ENCODE assay signal across 27 cellular contexts in genomic region chr9:93821307-93821703, GRCh38.
"Had no signal": no experiment of that assay in that cellular context is flagged by ENCODE, and none has a peak within 500 bp of the region (broad histone marks: within the 10 kb centered on the region; RNA-seq: fewer than 3 reads in every experiment).

No MANE protein-coding gene starts in this region.

- ATAC-seq: activated CD4-positive, alpha-beta T cell treated with anti-CD3 and anti-CD28 coated beads for 36 hours; activated CD8-positive, alpha-beta memory T cell treated with anti-CD3 and anti-CD28 coated beads, Interleukin-2, amount 10 ng/mL, durations not matched to agents 7 days and 5 days; activated CD8-positive, alpha-beta T cell treated with anti-CD3 and anti-CD28 coated beads, Interleukin-2, amount 10 ng/mL, durations not matched to agents 7 days and 5 days; activated naive CD4-positive, alpha-beta T cell treated with anti-CD3 and anti-CD28 coated beads, Interleukin-2, amount 50 U/mL, for 72 hours had no signal

- H3K4me1 ChIP-seq: ascending aorta, breast epithelium, colonic mucosa had no signal

- FAIRE-seq: endometrium, endothelial cell of umbilical vein, frontal cortex had no signal

- H3K27me3 ChIP-seq: ascending aorta, colonic mucosa had no signal

- H3K4me3 ChIP-seq: ascending aorta, breast epithelium, cardiac muscle cell, colonic mucosa had no signal

- H3K36me3 ChIP-seq: ascending aorta, breast epithelium, cardiac muscle cell, colonic mucosa had no signal

- DNase-seq: activated CD4-positive, alpha-beta memory T cell treated with anti-CD3 and anti-CD28 coated beads for 36 hours; activated CD4-positive, alpha-beta T cell treated with anti-CD3 and anti-CD28 coated beads for 36 hours; activated CD4-positive, alpha-beta T cell treated with anti-CD3 and anti-CD28 coated beads, Interleukin-2, amount 10 ng/mL, durations not matched to agents 24 days and 14 days; activated CD4-positive, CD25-positive, alpha-beta regulatory T cell; activated CD4-positive, CD25-positive, alpha-beta regulatory T cell treated with anti-CD3 and anti-CD28 coated beads, Interleukin-2, amount 50 U/mL, for 72 hours; activated CD8-positive, alpha-beta memory T cell treated with anti-CD3 and anti-CD28 coated beads, Interleukin-2, amount 50 U/mL, for 4 hours; activated CD8-positive, alpha-beta T cell treated with anti-CD3 and anti-CD28 coated beads, Interleukin-2, amount 10 ng/mL, durations not matched to agents 7 days and 5 days; activated naive CD4-positive, alpha-beta T cell treated with anti-CD3 and anti-CD28 coated beads, Interleukin-2, amount 10 ng/mL, durations not matched to agents 7 days and 5 days; activated naive CD8-positive, alpha-beta T cell treated with anti-CD3 and anti-CD28 coated beads, Interleukin-2, amount 10 ng/mL, durations not matched to agents 7 days and 5 days; activated T-cell treated with anti-CD3 and anti-CD28 coated beads, Interleukin-2, amount 50 U/mL, for 1 hour; activated T-cell treated with anti-CD3 and anti-CD28 coated beads, Interleukin-2, amount 50 U/mL, for 48 hours; central memory CD4-positive, alpha-beta T cell; cerebellar nuclear complex; colonic mucosa; effector CD8-positive, alpha-beta T cell; foreskin fibroblast; head of caudate nucleus; T-helper 2 cell had no signal

- H3K27ac ChIP-seq: ascending aorta, breast epithelium, cardiac muscle cell, colonic mucosa, epithelial cell of prostate had no signal

- H3K9me3 ChIP-seq: ascending aorta, colonic mucosa had no signal
